In genomic region chr13:112703449-112703848, GRCh38 we compare ENCODE assay signal across 1 cellular context.
TF ChIP-seq lines count a peak whose summit lies in the region.

No MANE protein-coding gene starts in this region.

TF ChIP-seq in H1, 55 proteins besides CTCF, POLR2A, EP300 and RAD21 (continued from another document):
- TF ChIP-seq KDM5A (IDR thresholded peaks at IDR 0.05; ENCODE audit: low read length) (no peak), SRF (IDR thresholded peaks at IDR 0.05; ENCODE audit: low read depth, low read length) (no peak)
